1 cellular context compared by ENCODE assay signal in genomic region chr15:99076555-99077308, GRCh38.
TF ChIP-seq lines count a peak whose summit lies in the region.

No MANE protein-coding gene starts in this region.

TF ChIP-seq in IMR-90, 13 proteins besides CTCF, POLR2A, EP300 and RAD21:
- TF ChIP-seq CEBPB (IDR thresholded peaks at IDR 0.05; ENCODE audit: low read depth, low read length) = 0 out of 2 replicates have a peak, but pooled peaks have one; percentile 20
- TF ChIP-seq MAZ (IDR thresholded peaks at IDR 0.05; ENCODE audit: borderline replicate concordance, low read depth, low read length) = peak; percentile 49; the same call in 1 of the 2 replicates
- TF ChIP-seq MXI1 (IDR thresholded peaks at IDR 0.05; ENCODE audit: borderline replicate concordance, low read depth, low read length) = no peak
- TF ChIP-seq SMC3 (IDR thresholded peaks at IDR 0.05; ENCODE audit: low read depth, low read length) = peak; percentile 88
